9 cellular contexts compared by ENCODE assay signal in genomic region chr2:182649316-182649715, GRCh38.
A peak's percentile ranks its signal among the peaks of the same experiment; 100 is the strongest.
DNase-seq lines count a peak whose midpoint lies in the region; ATAC-seq, FAIRE-seq and TF ChIP-seq lines count a peak whose summit lies in the region.
"Had no signal": no experiment of that assay in that cellular context is flagged by ENCODE, and none has a peak within 500 bp of the region (broad histone marks: within the 10 kb centered on the region; RNA-seq: fewer than 3 reads in every experiment).

No MANE protein-coding gene starts in this region.

- intact Hi-C loops in naive thymus-derived CD4-positive, alpha-beta T cell (cut with micrococcal nuclease): no loop called here

- H3K9me3 ChIP-seq in keratinocyte (ENCODE audit: control insufficient read depth, low read depth, low read length): no peaks in the 10 kb centered on the region
- no peaks in the 10 kb centered on the region for H3K9me3 ChIP-seq in naive thymus-derived CD4-positive, alpha-beta T cell (ENCODE audit: control insufficient read depth in 2 of 3, low read length in 3 of 3)

- DNase-seq in NCI-H1436 treated with DMSO at 0.1 percent for 48 hours (lab: John Stamatoyannopoulos, UW) (peak; percentile 35), WTC11 (ENCODE audit: low spot score) (peak; percentile 53), keratinocyte (ENCODE audit: low read depth, low spot score) (no peak), ureter (ENCODE audit: low spot score) (no peak)
- DNase-seq in naive thymus-derived CD4-positive, alpha-beta T cell: no peak
- DNase-seq: stimulated activated naive B cell treated with anti-CD40 and anti-IgM and Interleukin-4, amounts not matched to agents 10 μg/mL and 1 μg/mL and 100 μg/mL, for 72 hours had no signal

- H3K27me3 ChIP-seq in keratinocyte (ENCODE audit: control insufficient read depth, extremely low read depth, insufficient read depth, low read length): no peaks in the 10 kb centered on the region
- H3K27me3 ChIP-seq in naive thymus-derived CD4-positive, alpha-beta T cell (ENCODE audit: control insufficient read depth in 2 of 2, insufficient read depth in 2 of 2, low read length in 2 of 2): no peaks in the 10 kb centered on the region

- H3K9ac ChIP-seq in keratinocyte (ENCODE audit: control insufficient read depth, extremely low read depth, insufficient read depth, low read length): no peak overlapping the region

- no peaks in the 10 kb centered on the region for H3K36me3 Mint-ChIP-seq in WTC11
- no peaks in the 10 kb centered on the region for H3K36me3 Mint-ChIP-seq in naive thymus-derived CD4-positive, alpha-beta T cell

- no peak overlapping the region for H2AFZ ChIP-seq in keratinocyte (ENCODE audit: control insufficient read depth, low read length)

- H3K4me3 Mint-ChIP-seq in WTC11: no peak overlapping the region
- no peak overlapping the region for H3K4me3 Mint-ChIP-seq in naive thymus-derived CD4-positive, alpha-beta T cell
- H3K4me3 Mint-ChIP-seq: stimulated activated naive B cell treated with anti-CD40 and anti-IgM and Interleukin-4, amounts not matched to agents 10 μg/mL and 1 μg/mL and 100 μg/mL, for 72 hours had no signal

- H3K79me2 ChIP-seq in keratinocyte (ENCODE audit: control insufficient read depth, insufficient read depth, low read length): no peaks in the 10 kb centered on the region

- POLR2A ChIA-PET in WTC11 (lab: Charles Lee): interaction anchor here (0.6 to 0.7 kb wide), 2 partner anchors 334 to 459 kb away, joined by 3 to 4 read pairs; no protein-coding TSS in a partner anchor
- POLR2A ChIA-PET in naive thymus-derived CD4-positive, alpha-beta T cell (lab: Charles Lee): no interaction called here

- no peak overlapping the region for H3K4me2 ChIP-seq in keratinocyte (ENCODE audit: control insufficient read depth, extremely low read depth, insufficient read depth, low read depth, low read length)

- TF ChIP-seq CTCF in C4-2B (conservative IDR thresholded peaks at IDR 0.05) (peak; percentile 57), WTC11 (IDR thresholded peaks at IDR 0.05) (peak; percentile 43), keratinocyte (optimal IDR thresholded peaks at IDR 0.05 in 1 of 3, IDR thresholded peaks at IDR 0.05 in 1 of 3, conservative IDR thresholded peaks at IDR 0.05 in 1 of 3; ENCODE audit: extremely low read depth in 1 of 3, insufficient read depth in 2 of 3, low read length in 3 of 3) (peak; percentile 40 to 63 (median 48))

- peaks cover 4% of the 10 kb centered on the region; the same call in 1 of the 2 replicates for H3K9me3 Mint-ChIP-seq in WTC11
- H3K9me3 Mint-ChIP-seq in naive thymus-derived CD4-positive, alpha-beta T cell: no peaks in the 10 kb centered on the region
- H3K9me3 Mint-ChIP-seq: stimulated activated naive B cell treated with anti-CD40 and anti-IgM and Interleukin-4, amounts not matched to agents 10 μg/mL and 1 μg/mL and 100 μg/mL, for 72 hours had no signal

- no peak overlapping the region for H3K27ac Mint-ChIP-seq in WTC11
- H3K27ac Mint-ChIP-seq in naive thymus-derived CD4-positive, alpha-beta T cell: peak overlapping the region in 1 of 9 donors; percentile 7
- H3K27ac Mint-ChIP-seq: stimulated activated naive B cell treated with anti-CD40 and anti-IgM and Interleukin-4, amounts not matched to agents 10 μg/mL and 1 μg/mL and 100 μg/mL, for 72 hours had no signal

- peak; percentile 61 for ATAC-seq in GM21390 (IDR thresholded peaks at IDR 0.05; ENCODE audit: unreplicated experiment)
- ATAC-seq in WTC11: peak; percentile 92
- no peak for ATAC-seq in naive thymus-derived CD4-positive, alpha-beta T cell
- no peak for ATAC-seq in GM18519 (IDR thresholded peaks at IDR 0.05; ENCODE audit: low FRiP score, unreplicated experiment)

- H3K27me3 Mint-ChIP-seq in WTC11 (ENCODE audit: low read depth): no peaks in the 10 kb centered on the region
- H3K27me3 Mint-ChIP-seq in naive thymus-derived CD4-positive, alpha-beta T cell: no peaks in the 10 kb centered on the region
- H3K27me3 Mint-ChIP-seq: stimulated activated naive B cell treated with anti-CD40 and anti-IgM and Interleukin-4, amounts not matched to agents 10 μg/mL and 1 μg/mL and 100 μg/mL, for 72 hours had no signal

- no peaks in the 10 kb centered on the region for H4K20me1 ChIP-seq in keratinocyte (ENCODE audit: control insufficient read depth, extremely low read depth, insufficient read depth, low read length)

- H3K4me1 ChIP-seq in keratinocyte (ENCODE audit: control insufficient read depth, extremely low read depth, insufficient read depth, low read length): no peaks in the 10 kb centered on the region
- no peaks in the 10 kb centered on the region for H3K4me1 ChIP-seq in naive thymus-derived CD4-positive, alpha-beta T cell (ENCODE audit: control insufficient read depth in 2 of 2, insufficient read depth in 2 of 2, low read length in 2 of 2)

- dilution Hi-C loops in keratinocyte (cut with MboI; ENCODE audit: extremely low pct_ligation_motif_present, low sequenced_read_pairs): no loop called here

- no peak for FAIRE-seq in keratinocyte (lab: Jason Lieb, UNC)

- H3K4me3 ChIP-seq in keratinocyte (ENCODE audit: control insufficient read depth in 2 of 3, extremely low read depth in 1 of 3, insufficient read depth in 2 of 3, low read depth in 1 of 3, low read length in 3 of 3): no peak overlapping the region
- no peak overlapping the region for H3K4me3 ChIP-seq in naive thymus-derived CD4-positive, alpha-beta T cell (ENCODE audit: low read length)

- CTCF ChIA-PET in WTC11 (lab: Charles Lee): interaction anchor here (0.6 to 2.5 kb wide), 28 partner anchors 12 to 674 kb away, joined by 3 to 41 read pairs (median 3); partner anchors contain the start of genes DNAJC10 and PDE1A
- CTCF ChIA-PET in naive thymus-derived CD4-positive, alpha-beta T cell (lab: Charles Lee): interaction anchor here (0.6 to 0.7 kb wide), 2 partner anchors 18 to 408 kb away, joined by 4 read pairs; no protein-coding TSS in a partner anchor

- H3K4me1 Mint-ChIP-seq in WTC11: peaks cover 12% of the 10 kb centered on the region
- H3K4me1 Mint-ChIP-seq in naive thymus-derived CD4-positive, alpha-beta T cell: peaks cover 1 to 21% (median 9%) of the 10 kb centered on the region in 7 donors
- H3K4me1 Mint-ChIP-seq: stimulated activated naive B cell treated with anti-CD40 and anti-IgM and Interleukin-4, amounts not matched to agents 10 μg/mL and 1 μg/mL and 100 μg/mL, for 72 hours had no signal

- no peaks in the 10 kb centered on the region for H3K9me1 ChIP-seq in keratinocyte (ENCODE audit: control insufficient read depth, extremely low read depth, insufficient read depth, low read length)

- no peak overlapping the region for H3K27ac ChIP-seq in C4-2B
- no peak overlapping the region for H3K27ac ChIP-seq in keratinocyte (ENCODE audit: control insufficient read depth, insufficient read depth, low read length)
- no peak overlapping the region for H3K27ac ChIP-seq in naive thymus-derived CD4-positive, alpha-beta T cell (ENCODE audit: low read depth, low read length)

- H3K36me3 ChIP-seq in keratinocyte (ENCODE audit: control insufficient read depth in 2 of 2, extremely low read depth in 1 of 2, insufficient read depth in 2 of 2, low read length in 2 of 2): no peaks in the 10 kb centered on the region
- no peaks in the 10 kb centered on the region for H3K36me3 ChIP-seq in naive thymus-derived CD4-positive, alpha-beta T cell (ENCODE audit: control insufficient read depth in 2 of 3, insufficient read depth in 3 of 3, low read length in 3 of 3)

TF ChIP-seq in WTC11, 78 proteins besides CTCF, POLR2A, EP300 and RAD21:
- no peak for TF ChIP-seq ATF1 (CRISPR knock-in tag; IDR thresholded peaks at IDR 0.05)
- TF ChIP-seq GTF2I (CRISPR knock-in tag; conservative IDR thresholded peaks at IDR 0.05): 0 out of 2 replicates have a peak, but pooled peaks have one; percentile 38
- peak; percentile 96 for TF ChIP-seq ZNF121 (CRISPR knock-in tag; IDR thresholded peaks at IDR 0.05)

Comparison
In these comparisons a context has a peak if more than half of its experiments do, and no peak if none do; other contexts are left out.
1. ATAC-seq: peak in GM21390 (single experiment) and WTC11 (single experiment); none in naive thymus-derived CD4-positive, alpha-beta T cell (single experiment) and GM18519 (single experiment).
2. DNase-seq: peak in NCI-H1436 treated with DMSO at 0.1 percent for 48 hours (single experiment) and WTC11 (single experiment); none in keratinocyte (single experiment), naive thymus-derived CD4-positive, alpha-beta T cell (0 of 9) and ureter (single experiment).
3. Peak in every context shown above with its lines, with median percentiles within 50 percentile points of each other: CTCF ChIP-seq.